Comparison of ENCODE assay signal across 8 cellular contexts in the genomic region with DNA sequence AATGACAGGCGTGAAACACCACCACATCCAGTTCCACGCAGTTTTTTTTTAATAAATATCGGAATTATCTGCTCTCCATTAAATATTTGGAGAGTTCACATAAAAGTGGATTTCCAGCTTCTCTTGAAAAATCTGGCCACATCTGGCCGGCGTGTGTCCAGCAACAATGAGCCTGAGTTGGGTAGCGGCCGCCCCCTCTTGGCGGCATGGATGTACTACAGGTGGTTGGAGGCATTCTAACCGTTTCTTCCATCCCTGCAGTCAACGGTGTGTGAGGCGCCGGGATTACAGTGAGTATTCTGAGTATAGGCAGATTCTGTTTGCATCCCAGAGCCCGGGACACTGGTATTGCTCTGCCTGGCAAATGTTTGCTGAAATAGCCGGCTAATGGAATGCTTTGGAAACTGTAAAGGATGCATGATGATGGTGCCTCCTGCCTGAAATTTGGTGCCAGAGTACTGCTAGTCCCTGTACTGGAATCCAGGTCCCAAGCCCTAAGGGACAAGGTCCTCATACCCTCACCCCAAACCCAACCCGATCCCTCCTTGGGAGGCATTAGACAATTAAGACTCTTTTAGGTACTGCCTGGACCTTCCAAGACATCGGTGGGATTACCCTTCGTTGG. TPM values are rescaled to one million over a fixed set of nuclear protein-coding genes. Genes with fewer than 3 reads are reported as not detected.
DNase-seq lines count a peak whose midpoint lies in the region; ATAC-seq and TF ChIP-seq lines count a peak whose summit lies in the region.

No MANE protein-coding gene starts in this region.

- intact Hi-C loops in Right ventricle myocardium superior (cut with DNase I) = loop anchor here (5.0 kb wide), 1 partner anchor 112 kb away; no protein-coding TSS in a partner anchor

- peaks cover 14% of the 10 kb centered on the region for H3K4me1 ChIP-seq in rectal smooth muscle tissue (ENCODE audit: control insufficient read depth, insufficient read depth, low read length)

- no peak overlapping the region for H3K9ac ChIP-seq in rectal smooth muscle tissue (ENCODE audit: low read length)

- no peak overlapping the region for H3K27ac Mint-ChIP-seq in HFFc6
- H3K27ac Mint-ChIP-seq in activated naive CD4-positive, alpha-beta T cell treated with anti-CD3 and anti-CD28 coated beads, Interleukin-2, amount 50 U/mL, for 72 hours = no peak overlapping the region

- peak; percentile 90 for TF ChIP-seq CTCF in HFFc6 (IDR thresholded peaks at IDR 0.05)

- no peaks in the 10 kb centered on the region for H3K36me3 ChIP-seq in rectal smooth muscle tissue (ENCODE audit: control insufficient read depth, insufficient read depth, low read length)

- DNase-seq in SIG-M5 treated with dmso at 0.1 percent for 504 hours (lab: John Stamatoyannopoulos, UW; ENCODE audit: unreplicated experiment) (peak; percentile 58), SIG-M5 (lab: John Stamatoyannopoulos, UW) (no peak), HFFc6 (peak; percentile 62), NCI-H774 (lab: John Stamatoyannopoulos, UW) (peak; percentile 12), Right ventricle myocardium superior (peak; percentile 90), NCI-H82 (lab: John Stamatoyannopoulos, UW) (no peak)
- peak in 1 of 2 donors; percentile 71 for DNase-seq in activated naive CD4-positive, alpha-beta T cell treated with anti-CD3 and anti-CD28 coated beads, Interleukin-2, amount 50 U/mL, for 72 hours (ENCODE audit: low spot score in 2 of 2)

- ATAC-seq in activated naive CD4-positive, alpha-beta T cell treated with anti-CD3 and anti-CD28 coated beads, Interleukin-2, amount 50 U/mL, for 72 hours = peak; percentile 57 to 61
- ATAC-seq in Right ventricle myocardium superior (ENCODE audit: poor library complexity) = peak; percentile 79

- peak overlapping the region; percentile 97 for H3K27ac ChIP-seq in rectal smooth muscle tissue (ENCODE audit: low read depth, low read length)

- H3K36me3 Mint-ChIP-seq in HFFc6 (ENCODE audit: low read depth) = no peaks in the 10 kb centered on the region
- no peaks in the 10 kb centered on the region for H3K36me3 Mint-ChIP-seq in activated naive CD4-positive, alpha-beta T cell treated with anti-CD3 and anti-CD28 coated beads, Interleukin-2, amount 50 U/mL, for 72 hours

- peaks cover 15% of the 10 kb centered on the region for H3K4me1 Mint-ChIP-seq in HFFc6 (ENCODE audit: low read depth)

- peak overlapping the region; percentile 78 for H3K4me3 Mint-ChIP-seq in HFFc6

- no peaks in the 10 kb centered on the region for H3K27me3 ChIP-seq in rectal smooth muscle tissue (ENCODE audit: control insufficient read depth, insufficient read depth, low read length)

- peaks cover 22% of the 10 kb centered on the region for H3K27me3 Mint-ChIP-seq in HFFc6 (ENCODE audit: insufficient read depth)

- H3K9me3 Mint-ChIP-seq in HFFc6 = no peaks in the 10 kb centered on the region
- no peaks in the 10 kb centered on the region for H3K9me3 Mint-ChIP-seq in activated naive CD4-positive, alpha-beta T cell treated with anti-CD3 and anti-CD28 coated beads, Interleukin-2, amount 50 U/mL, for 72 hours

- H3K4me3 ChIP-seq in rectal smooth muscle tissue (ENCODE audit: low read length) = peak overlapping the region; percentile 61

RNA-seq across cellular contexts. Expression of a gene that starts 13.6 kb away (rescaled TPM):
- 10 to 100 TPM; 26.0 to 34.8 (median 28.5) TPM for total RNA-seq in HFFc6 (2021; fragmentation: NEBNext Ultra II Directional; extraction: Animal tissue kit (Norgen Biotek cat#: 25700))
- 10 to 100 TPM; 36.8 to 85.2 TPM for total RNA-seq in activated naive CD4-positive, alpha-beta T cell treated with anti-CD3 and anti-CD28 coated beads, Interleukin-2, amount 50 U/mL, for 72 hours
- total RNA-seq in Right ventricle myocardium superior = 26.2 TPM

RNA-seq across cellular contexts. Expression of a gene that starts 15.5 kb away (rescaled TPM):
- 1 to 10 TPM in 1 of 6 experiments, under 1 TPM in 5; 0.43 to 1.1 (median 0.71) TPM for total RNA-seq in HFFc6 (2021; fragmentation: NEBNext Ultra II Directional; extraction: Animal tissue kit (Norgen Biotek cat#: 25700))
- 10 to 100 TPM; 21.0 to 23.8 TPM for total RNA-seq in activated naive CD4-positive, alpha-beta T cell treated with anti-CD3 and anti-CD28 coated beads, Interleukin-2, amount 50 U/mL, for 72 hours
- 178 TPM for total RNA-seq in Right ventricle myocardium superior

Comparison
In these comparisons a context has a peak if more than half of its experiments do, and no peak if none do; other contexts are left out.
1. DNase-seq: peak in SIG-M5 treated with dmso at 0.1 percent for 504 hours (single experiment), HFFc6 (single experiment), NCI-H774 (single experiment) and Right ventricle myocardium superior (single experiment); none in SIG-M5 (single experiment) and NCI-H82 (single experiment).
2. RNA of a gene that starts 15.5 kb away (total RNA-seq): 178 TPM in Right ventricle myocardium superior (single experiment) and 21.0 to 23.8 TPM in activated naive CD4-positive, alpha-beta T cell treated with anti-CD3 and anti-CD28 coated beads, Interleukin-2, amount 50 U/mL, for 72 hours; 0.43 to 1.1 TPM in HFFc6; every median in the first group is over 10 times any median in the second.